ENCODE assay signal across 12 cellular contexts in genomic region chr19:29525901-29526729, GRCh38. TPM values are rescaled to one million over a fixed set of nuclear protein-coding genes. Genes with fewer than 3 reads are reported as not detected.
DNase-seq lines count a peak whose midpoint lies in the region; ATAC-seq and TF ChIP-seq lines count a peak whose summit lies in the region.
"Had no signal": no experiment of that assay in that cellular context is flagged by ENCODE, and none has a peak within 500 bp of the region (broad histone marks: within the 10 kb centered on the region; RNA-seq: fewer than 3 reads in every experiment).

Gene VSTM2B, plus strand, starts transcription at chr19:29525994. Its CDS starts 590 bp downstream, at chr19:29526584.

- peak within 1 kb of the TSS; percentile 23 for H3K4me2 ChIP-seq in mammary epithelial cell (ENCODE audit: insufficient read depth, low read depth, low read length)

- H3K27ac ChIP-seq in heart right ventricle = no peak within 1 kb of the TSS
- no peak within 1 kb of the TSS for H3K27ac ChIP-seq in mammary epithelial cell (ENCODE audit: insufficient read depth, low read depth, low read length)
- no peak within 1 kb of the TSS for H3K27ac ChIP-seq in upper lobe of right lung

- H3K4me3 ChIP-seq in heart right ventricle = peak within 1 kb of the TSS in 9 of 10 donors; percentile 9 to 43 (median 28)
- no peak within 1 kb of the TSS for H3K4me3 ChIP-seq in mammary epithelial cell (replicated peaks in 1 of 3; ENCODE audit: insufficient read depth in 1 of 3, low read depth in 2 of 3, low read length in 3 of 3)
- H3K4me3 ChIP-seq in upper lobe of right lung = no peak within 1 kb of the TSS

- intact Hi-C loops in heart right ventricle (cut with DNase I) (loop anchor here in 2 of 10 donors (10.0 kb wide), 2 partner anchors 241 to 791 kb away; no protein-coding TSS in a partner anchor), Right ventricle myocardium superior (cut with DNase I) (no loop called here), mammary epithelial cell (cut with micrococcal nuclease) (loop anchor here (5.0 kb wide), 1 partner anchor 324 kb away; no protein-coding TSS in a partner anchor), upper lobe of right lung (cut with DNase I) (no loop called here)

- H3K36me3 Mint-ChIP-seq in mesothelial cell of epicardium = no peaks in the 10 kb centered on the region

- H3K36me3 ChIP-seq in heart right ventricle (no peaks in the 10 kb centered on the region), mammary epithelial cell (ENCODE audit: insufficient read depth, low read length) (no peaks in the 10 kb centered on the region), upper lobe of right lung (no peaks in the 10 kb centered on the region)

- H3K4me1 Mint-ChIP-seq in mesothelial cell of epicardium = peaks cover 19% of the 10 kb centered on the region

- H3K9me3 Mint-ChIP-seq in mesothelial cell of epicardium = no peaks in the 10 kb centered on the region

- H3K27me3 ChIP-seq in heart right ventricle (peaks cover 54 to 100% (median 98%) of the 10 kb centered on the region in 7 donors), mammary epithelial cell (ENCODE audit: insufficient read depth, low read length) (peaks cover 58% of the 10 kb centered on the region), upper lobe of right lung (peaks cover 93% of the 10 kb centered on the region)

- TF ChIP-seq CTCF in heart right ventricle (IDR thresholded peaks at IDR 0.05) = no peak
- TF ChIP-seq CTCF in mammary epithelial cell (conservative IDR thresholded peaks at IDR 0.05 in 1 of 2, IDR thresholded peaks at IDR 0.05 in 1 of 2; ENCODE audit: extremely low read depth in 1 of 2, insufficient read depth in 1 of 2, low read depth in 1 of 2, low read length in 2 of 2) = no peak
- no peak for TF ChIP-seq CTCF in mesothelial cell of epicardium (IDR thresholded peaks at IDR 0.05; ENCODE audit: unreplicated experiment)
- no peak for TF ChIP-seq CTCF in upper lobe of right lung (IDR thresholded peaks at IDR 0.05)

- peak within 1 kb of the TSS; percentile 46 for H3K4me3 Mint-ChIP-seq in mesothelial cell of epicardium
- H3K4me3 Mint-ChIP-seq: activated CD8-positive, alpha-beta memory T cell treated with anti-CD3 and anti-CD28 coated beads, Interleukin-2, amount 10 ng/mL, durations not matched to agents 7 days and 5 days had no signal

- CTCF ChIA-PET in mammary epithelial cell (lab: Charles Lee; ENCODE audit: low non-redundant PET) = no interaction called here

- H2AFZ ChIP-seq in mammary epithelial cell (ENCODE audit: low read depth, low read length) = no peak within 1 kb of the TSS

- H4K20me1 ChIP-seq in mammary epithelial cell (ENCODE audit: insufficient read depth, low read length) = no peaks in the 10 kb centered on the region

- H3K27me3 Mint-ChIP-seq in mesothelial cell of epicardium (ENCODE audit: low read depth) = peaks cover 84% of the 10 kb centered on the region

- peaks cover 6 to 47% (median 40%) of the 10 kb centered on the region in 9 donors for H3K4me1 ChIP-seq in heart right ventricle
- peaks cover 7% of the 10 kb centered on the region for H3K4me1 ChIP-seq in mammary epithelial cell (ENCODE audit: insufficient read depth, low read length)
- peaks cover 7% of the 10 kb centered on the region for H3K4me1 ChIP-seq in upper lobe of right lung

- dilution Hi-C loops in mammary epithelial cell (cut with HindIII; ENCODE audit: low sequenced_read_pairs) = loop anchor here (10.0 kb wide), 1 partner anchor 189 kb away; the partner anchor contains the start of gene C19orf12

- 0 to 1% methylated on average over 74 to 101 of the region's 104 CpGs for WGBS in heart right ventricle, 2 donors
- 5% methylated on average over 38 of the region's 104 CpGs for WGBS in mammary epithelial cell (ENCODE audit: low coverage, missing lambda C conversion rate)

- BruUV-seq in mammary epithelial cell (replicated peaks; lab: Mats Ljungman, UMichigan) = no TSS peak

- DNase-seq in heart right ventricle (no peak), Right ventricle myocardium superior (no peak), mammary epithelial cell (no peak), mesothelial cell of epicardium (ENCODE audit: low spot score in 2 of 2, unreplicated experiment in 2 of 2) (no peak), upper lobe of right lung (peak; percentile 43), dermis blood vessel endothelial cell (no peak)
- DNase-seq: activated CD8-positive, alpha-beta memory T cell treated with anti-CD3 and anti-CD28 coated beads, Interleukin-2, amount 10 ng/mL, durations not matched to agents 7 days and 5 days; left colon; NCI-H1417 treated with DMSO at 0.1 percent for 48 hours; SIG-M5 had no signal

- in situ Hi-C loops in mammary epithelial cell (cut with MboI; ENCODE audit: low sequenced_read_pairs in 2 of 2) = no loop called here

- no peaks in the 10 kb centered on the region for H3K79me2 ChIP-seq in mammary epithelial cell (ENCODE audit: insufficient read depth, low read length)

- ATAC-seq in heart right ventricle (no peak), Right ventricle myocardium superior (ENCODE audit: poor library complexity) (no peak), upper lobe of right lung (no peak), HG03108 (IDR thresholded peaks at IDR 0.05; ENCODE audit: unreplicated experiment) (no peak), HG02884 (IDR thresholded peaks at IDR 0.05; ENCODE audit: unreplicated experiment) (no peak)
- ATAC-seq: activated CD8-positive, alpha-beta memory T cell treated with anti-CD3 and anti-CD28 coated beads, Interleukin-2, amount 10 ng/mL, durations not matched to agents 7 days and 5 days; left colon had no signal

- H3K9ac ChIP-seq in mammary epithelial cell (ENCODE audit: insufficient read depth, low read length) = no peak within 1 kb of the TSS

- no peaks in the 10 kb centered on the region for H3K9me3 ChIP-seq in heart right ventricle
- H3K9me3 ChIP-seq in mammary epithelial cell (replicated peaks; ENCODE audit: insufficient read depth, low read length) = no peaks in the 10 kb centered on the region
- no peaks in the 10 kb centered on the region for H3K9me3 ChIP-seq in upper lobe of right lung

- H3K27ac Mint-ChIP-seq in mesothelial cell of epicardium = no peak within 1 kb of the TSS
- H3K27ac Mint-ChIP-seq: activated CD8-positive, alpha-beta memory T cell treated with anti-CD3 and anti-CD28 coated beads, Interleukin-2, amount 10 ng/mL, durations not matched to agents 7 days and 5 days had no signal

RNA-seq across cellular contexts. Expression of gene VSTM2B, which starts in this region (rescaled TPM):
- total RNA-seq in heart right ventricle = not detected
- not detected for polyA plus RNA-seq in heart right ventricle
- total RNA-seq in Right ventricle myocardium superior = not detected
- not detected for total RNA-seq in mammary epithelial cell
- not detected for polyA plus RNA-seq in mammary epithelial cell
- not detected for polyA minus RNA-seq in mammary epithelial cell
- total RNA-seq in mesothelial cell of epicardium = not detected in 3 replicates
- not detected for total RNA-seq in upper lobe of right lung
- total RNA-seq in dermis blood vessel endothelial cell = not detected in 2 replicates
- total RNA-seq: activated CD8-positive, alpha-beta memory T cell treated with anti-CD3 and anti-CD28 coated beads, Interleukin-2, amount 10 ng/mL, durations not matched to agents 7 days and 5 days; left colon had no signal

Comparison
In these comparisons a context has a peak if more than half of its experiments do, and no peak if none do; other contexts are left out.
1. Peak in DNase-seq in upper lobe of right lung; RNA of the gene not detected or under 1 TPM.
2. H3K4me3 ChIP-seq: peak in heart right ventricle (9 of 10); none in mammary epithelial cell (0 of 3) and upper lobe of right lung (single experiment).